11 cellular contexts compared by ENCODE assay signal in genomic region chr11:12075822-12076821, GRCh38. TPM values are rescaled to one million over a fixed set of nuclear protein-coding genes. Genes with fewer than 3 reads are reported as not detected.
A peak's percentile ranks its signal among the peaks of the same experiment; 100 is the strongest.
DNase-seq lines count a peak whose midpoint lies in the region; ATAC-seq, FAIRE-seq and TF ChIP-seq lines count a peak whose summit lies in the region.
"Had no signal": no experiment of that assay in that cellular context is flagged by ENCODE, and none has a peak within 500 bp of the region (broad histone marks: within the 10 kb centered on the region; RNA-seq: fewer than 3 reads in every experiment).

No MANE protein-coding gene starts in this region.

- no peak for TF ChIP-seq CTCF in HFF-Myc (IDR thresholded peaks at IDR 0.05; ENCODE audit: low read depth, low read length, missing control alignments)
- no peak for TF ChIP-seq CTCF in keratinocyte (optimal IDR thresholded peaks at IDR 0.05 in 1 of 3, IDR thresholded peaks at IDR 0.05 in 1 of 3, conservative IDR thresholded peaks at IDR 0.05 in 1 of 3; ENCODE audit: extremely low read depth in 1 of 3, insufficient read depth in 2 of 3, low read length in 3 of 3)
- TF ChIP-seq CTCF in stomach (IDR thresholded peaks at IDR 0.05), result no peak
- TF ChIP-seq CTCF in mesothelial cell of epicardium (IDR thresholded peaks at IDR 0.05; ENCODE audit: unreplicated experiment), result no peak

- peaks cover 6% of the 10 kb centered on the region for H3K4me1 Mint-ChIP-seq in mesothelial cell of epicardium
- H3K4me1 Mint-ChIP-seq in activated CD4-positive, alpha-beta T cell treated with anti-CD3 and anti-CD28 coated beads for 36 hours, result peaks cover 4% of the 10 kb centered on the region

- TF ChIP-seq EP300 in stomach (IDR thresholded peaks at IDR 0.05), result peak; percentile 93

- no peaks in the 10 kb centered on the region for H3K9me1 ChIP-seq in keratinocyte (ENCODE audit: control insufficient read depth, extremely low read depth, insufficient read depth, low read length)

- H3K27ac ChIP-seq in keratinocyte (ENCODE audit: control insufficient read depth, insufficient read depth, low read length), result peak overlapping the region; percentile 99
- H3K27ac ChIP-seq in stomach, result peak overlapping the region in 4 of 5 donors; percentile 72 to 88 (median 80)
- H3K27ac ChIP-seq: VCaP had no signal

- peak overlapping the region; percentile 71 for H3K4me2 ChIP-seq in keratinocyte (ENCODE audit: control insufficient read depth, extremely low read depth, insufficient read depth, low read depth, low read length)

- no peak overlapping the region for H3K4me3 ChIP-seq in HFF-Myc (replicated peaks; ENCODE audit: low read depth, low read length)
- H3K4me3 ChIP-seq in keratinocyte (ENCODE audit: control insufficient read depth in 2 of 3, extremely low read depth in 1 of 3, insufficient read depth in 2 of 3, low read depth in 1 of 3, low read length in 3 of 3), result peak overlapping the region in 1 of 3 experiments; percentile 26
- H3K4me3 ChIP-seq in stomach, result no peak overlapping the region

- H3K9me3 ChIP-seq in keratinocyte (ENCODE audit: control insufficient read depth, low read depth, low read length) (peaks cover 7% of the 10 kb centered on the region), stomach (no peaks in the 10 kb centered on the region)

- peaks cover 29% of the 10 kb centered on the region for H3K27me3 Mint-ChIP-seq in mesothelial cell of epicardium (ENCODE audit: low read depth)
- no peaks in the 10 kb centered on the region for H3K27me3 Mint-ChIP-seq in activated CD4-positive, alpha-beta T cell treated with anti-CD3 and anti-CD28 coated beads for 36 hours

- TF ChIP-seq POLR2A in stomach (IDR thresholded peaks at IDR 0.05), result no peak

- peak; percentile 95 for FAIRE-seq in keratinocyte (lab: Jason Lieb, UNC)

- no peak overlapping the region for H2AFZ ChIP-seq in keratinocyte (ENCODE audit: control insufficient read depth, low read length)

- H3K79me2 ChIP-seq in keratinocyte (ENCODE audit: control insufficient read depth, insufficient read depth, low read length), result no peaks in the 10 kb centered on the region

- peak overlapping the region; percentile 76 for H3K9ac ChIP-seq in keratinocyte (ENCODE audit: control insufficient read depth, extremely low read depth, insufficient read depth, low read length)

- 50 to 75% (median 70%) methylated on average over 15 of the region's 15 CpGs for WGBS in stomach, 5 donors

- H3K4me1 ChIP-seq in keratinocyte (ENCODE audit: control insufficient read depth, extremely low read depth, insufficient read depth, low read length) (peaks cover 51% of the 10 kb centered on the region), stomach (peaks cover 0 to 40% (median 9%) of the 10 kb centered on the region in 4 donors)

- H3K9me3 Mint-ChIP-seq in mesothelial cell of epicardium, result no peaks in the 10 kb centered on the region
- H3K9me3 Mint-ChIP-seq in activated CD4-positive, alpha-beta T cell treated with anti-CD3 and anti-CD28 coated beads for 36 hours (ENCODE audit: low read depth), result no peaks in the 10 kb centered on the region

- no peak overlapping the region for H3K4me3 Mint-ChIP-seq in mesothelial cell of epicardium
- H3K4me3 Mint-ChIP-seq in activated CD4-positive, alpha-beta T cell treated with anti-CD3 and anti-CD28 coated beads for 36 hours, result no peak overlapping the region

- H3K27me3 ChIP-seq in keratinocyte (ENCODE audit: control insufficient read depth, extremely low read depth, insufficient read depth, low read length), result no peaks in the 10 kb centered on the region
- no peaks in the 10 kb centered on the region for H3K27me3 ChIP-seq in stomach

- no peak for ATAC-seq in activated CD4-positive, alpha-beta T cell treated with anti-CD3 and anti-CD28 coated beads for 36 hours
- no peak for ATAC-seq in HG03520 (IDR thresholded peaks at IDR 0.05; ENCODE audit: unreplicated experiment)

- H3K36me3 Mint-ChIP-seq in mesothelial cell of epicardium, result no peaks in the 10 kb centered on the region
- H3K36me3 Mint-ChIP-seq in activated CD4-positive, alpha-beta T cell treated with anti-CD3 and anti-CD28 coated beads for 36 hours (ENCODE audit: low read depth), result no peaks in the 10 kb centered on the region

- DNase-seq in HFF-Myc (ENCODE audit: extremely low read depth, low read depth) (peak; percentile 87), astrocyte of the hippocampus (ENCODE audit: low read depth, low spot score) (peak; percentile 98), keratinocyte (ENCODE audit: low read depth, low spot score) (peak; percentile 94), stomach (no peak), mesothelial cell of epicardium (ENCODE audit: low spot score in 2 of 2, unreplicated experiment in 2 of 2) (no peak), inferior parietal cortex (ENCODE audit: extremely low spot score) (no peak)
- no peak for DNase-seq in activated CD4-positive, alpha-beta T cell treated with anti-CD3 and anti-CD28 coated beads for 36 hours
- DNase-seq: NCI-H2107; stimulated activated CD4-positive, alpha-beta T cell treated with anti-CD3 and anti-CD28 coated beads, Interleukin-12 subunit alpha, Interleukin-12 subunit beta, amount 100 ng/mL, for 4 hours had no signal

- intact Hi-C loops in stomach (cut with DNase I; ENCODE audit: low total_unique reads), result no loop called here
- intact Hi-C loops in activated CD4-positive, alpha-beta T cell treated with anti-CD3 and anti-CD28 coated beads for 36 hours (cut with DNase I, micrococcal nuclease), result no loop called here

- CTCF ChIA-PET in activated CD4-positive, alpha-beta T cell treated with anti-CD3 and anti-CD28 coated beads for 36 hours (lab: Charles Lee), result interaction anchor here (0.6 to 1.8 kb wide), 5 partner anchors 11 to 205 kb away, joined by 3 to 10 read pairs (median 3); no protein-coding TSS in a partner anchor

- dilution Hi-C loops in keratinocyte (cut with MboI; ENCODE audit: extremely low pct_ligation_motif_present, low sequenced_read_pairs), result no loop called here

- H3K36me3 ChIP-seq in keratinocyte (ENCODE audit: control insufficient read depth in 2 of 2, extremely low read depth in 1 of 2, insufficient read depth in 2 of 2, low read length in 2 of 2) (no peaks in the 10 kb centered on the region), stomach (no peaks in the 10 kb centered on the region)

- no peak overlapping the region for H3K27ac Mint-ChIP-seq in mesothelial cell of epicardium
- no peak overlapping the region for H3K27ac Mint-ChIP-seq in activated CD4-positive, alpha-beta T cell treated with anti-CD3 and anti-CD28 coated beads for 36 hours

- POLR2A ChIA-PET in activated CD4-positive, alpha-beta T cell treated with anti-CD3 and anti-CD28 coated beads for 36 hours (lab: Charles Lee), result no interaction called here

- no peaks in the 10 kb centered on the region for H4K20me1 ChIP-seq in keratinocyte (ENCODE audit: control insufficient read depth, extremely low read depth, insufficient read depth, low read length)

RNA-seq across cellular contexts. Expression of gene MICAL2, which starts 34.3 kb away (rescaled TPM):
- polyA plus RNA-seq in keratinocyte (72.7 to 124 TPM (median 83.9 TPM) in 3 replicates), stomach (10 to 100 TPM; 11.2 to 31.4 (median 13.3) TPM)
- 172 TPM for polyA plus RNA-seq in keratinocyte (2011; ENCODE audit: low read depth)
- 76.6 and 79.2 TPM in 2 replicates for polyA plus RNA-seq in keratinocyte (2011; cell fraction: cytosol; rRNA removed)
- polyA plus RNA-seq in keratinocyte (2011; cell fraction: nucleus; rRNA removed), result 175 and 197 TPM in 2 replicates
- polyA plus RNA-seq in keratinocyte (2012; ENCODE audit: low replicate concordance), result 52.2 and 143 TPM in 2 replicates
- polyA minus RNA-seq in keratinocyte, result 218 to 406 TPM (median 316 TPM) in 3 replicates
- 176 TPM for polyA minus RNA-seq in keratinocyte (2011; cell fraction: cytosol; rRNA and poly(A)+ RNA removed)
- polyA minus RNA-seq in keratinocyte (2011; cell fraction: nucleus; rRNA and poly(A)+ RNA removed), result 292 and 558 TPM in 2 replicates
- total RNA-seq in stomach (100 to 1,000 TPM in 2 of 5 donors, 10 to 100 TPM in 3; 82.6 to 165 (median 86.1) TPM), mesothelial cell of epicardium (8.9 to 15.4 TPM (median 15.0 TPM) in 3 replicates)
- 100 to 1,000 TPM; 186 to 207 TPM for total RNA-seq in activated CD4-positive, alpha-beta T cell treated with anti-CD3 and anti-CD28 coated beads for 36 hours

Comparison
In these comparisons a context has a peak if more than half of its experiments do, and no peak if none do; other contexts are left out.
1. DNase-seq: peak in HFF-Myc (single experiment), astrocyte of the hippocampus (single experiment) and keratinocyte (single experiment); none in stomach (single experiment), mesothelial cell of epicardium (0 of 2), activated CD4-positive, alpha-beta T cell treated with anti-CD3 and anti-CD28 coated beads for 36 hours (single experiment) and inferior parietal cortex (single experiment).